In genomic region chr3:25678581-25678980, GRCh38 we compare ENCODE assay signal across 16 cellular contexts. TPM values are rescaled to one million over a fixed set of nuclear protein-coding genes. Genes with fewer than 3 reads are reported as not detected.
A peak's percentile ranks its signal among the peaks of the same experiment; 100 is the strongest.
DNase-seq lines count a peak whose midpoint lies in the region; ATAC-seq and TF ChIP-seq lines count a peak whose summit lies in the region.
"Had no signal": no experiment of that assay in that cellular context is flagged by ENCODE, and none has a peak within 500 bp of the region (broad histone marks: within the 10 kb centered on the region; RNA-seq: fewer than 3 reads in every experiment).

No MANE protein-coding gene starts in this region.

- DNase-seq in HCEC 1CT (peak; percentile 3), NCI-H69 (lab: John Stamatoyannopoulos, UW) (peak; percentile 39), dorsolateral prefrontal cortex (no peak), upper lobe of right lung (no peak)
- DNase-seq in activated CD8-positive, alpha-beta memory T cell treated with anti-CD3 and anti-CD28 coated beads, Interleukin-2, amount 50 U/mL, for 4 hours = no peak
- DNase-seq in activated CD8-positive, alpha-beta memory T cell treated with anti-CD3 and anti-CD28 coated beads, Interleukin-2, amount 10 ng/mL, durations not matched to agents 7 days and 5 days = no peak
- DNase-seq: Calu3, DMS79, GDM1, NCI-H1105 treated with DMSO at 0.1 percent for 48 hours, NCI-H1930, NCI-H2171 treated with DMSO at 0.1 percent for 48 hours, NCI-H524, SIG-M5 had no signal

- H3K4me1 Mint-ChIP-seq in activated CD8-positive, alpha-beta memory T cell treated with anti-CD3 and anti-CD28 coated beads, Interleukin-2, amount 10 ng/mL, durations not matched to agents 7 days and 5 days = no peaks in the 10 kb centered on the region

- H3K4me3 Mint-ChIP-seq in activated CD8-positive, alpha-beta memory T cell treated with anti-CD3 and anti-CD28 coated beads, Interleukin-2, amount 10 ng/mL, durations not matched to agents 7 days and 5 days = no peak overlapping the region

- H2AFZ ChIP-seq in neural cell (ENCODE audit: low read depth, low read length) = no peak overlapping the region

- no peak for TF ChIP-seq CTCF in dorsolateral prefrontal cortex (IDR thresholded peaks at IDR 0.05 in 54 of 56, conservative IDR thresholded peaks at IDR 0.05 in 2 of 56; ENCODE audit: low read depth in 1 of 56, partially characterized antibody in 56 of 56)
- no peak for TF ChIP-seq CTCF in neural cell (IDR thresholded peaks at IDR 0.05; ENCODE audit: poor library complexity, severe bottlenecking)
- no peak for TF ChIP-seq CTCF in upper lobe of right lung (IDR thresholded peaks at IDR 0.05)

- H3K27ac ChIP-seq in dorsolateral prefrontal cortex (peak overlapping the region in 56 of 59 donors; percentile 28 to 91 (median 79)), neural cell (ENCODE audit: low read length) (no peak overlapping the region), upper lobe of right lung (no peak overlapping the region)

- ATAC-seq in upper lobe of right lung (no peak), GM21367 (IDR thresholded peaks at IDR 0.05; ENCODE audit: unreplicated experiment) (no peak)
- ATAC-seq in activated CD8-positive, alpha-beta memory T cell treated with anti-CD3 and anti-CD28 coated beads, Interleukin-2, amount 10 ng/mL, durations not matched to agents 7 days and 5 days = no peak

- no peaks in the 10 kb centered on the region for H3K9me3 ChIP-seq in neural cell (ENCODE audit: low read length)
- H3K9me3 ChIP-seq in upper lobe of right lung = no peaks in the 10 kb centered on the region

- H3K4me1 ChIP-seq in upper lobe of right lung = no peaks in the 10 kb centered on the region

- no peaks in the 10 kb centered on the region for H3K79me2 ChIP-seq in neural cell (replicated peaks; ENCODE audit: insufficient read depth, low read length)

- no peak for TF ChIP-seq EP300 in neural cell (conservative IDR thresholded peaks at IDR 0.05; ENCODE audit: poor library complexity, severe bottlenecking)

- peaks cover 6% of the 10 kb centered on the region for H3K27me3 Mint-ChIP-seq in activated CD8-positive, alpha-beta memory T cell treated with anti-CD3 and anti-CD28 coated beads, Interleukin-2, amount 10 ng/mL, durations not matched to agents 7 days and 5 days

- no peaks in the 10 kb centered on the region for H3K9me3 Mint-ChIP-seq in activated CD8-positive, alpha-beta memory T cell treated with anti-CD3 and anti-CD28 coated beads, Interleukin-2, amount 10 ng/mL, durations not matched to agents 7 days and 5 days (ENCODE audit: low read depth)

- H3K36me3 Mint-ChIP-seq in activated CD8-positive, alpha-beta memory T cell treated with anti-CD3 and anti-CD28 coated beads, Interleukin-2, amount 10 ng/mL, durations not matched to agents 7 days and 5 days = no peaks in the 10 kb centered on the region

- TF ChIP-seq RAD21 in neural cell (conservative IDR thresholded peaks at IDR 0.05) = no peak

- H3K4me2 ChIP-seq in neural cell (ENCODE audit: low read length) = no peak overlapping the region

- peak overlapping the region in 34 of 59 donors; percentile 3 to 59 (median 32) for H3K4me3 ChIP-seq in dorsolateral prefrontal cortex
- H3K4me3 ChIP-seq in neural cell (ENCODE audit: low read length) = no peak overlapping the region
- H3K4me3 ChIP-seq in upper lobe of right lung = no peak overlapping the region

- CTCF ChIA-PET in activated CD8-positive, alpha-beta memory T cell treated with anti-CD3 and anti-CD28 coated beads, Interleukin-2, amount 10 ng/mL, durations not matched to agents 7 days and 5 days (lab: Charles Lee) = no interaction called here

- H3K27ac Mint-ChIP-seq in activated CD8-positive, alpha-beta memory T cell treated with anti-CD3 and anti-CD28 coated beads, Interleukin-2, amount 10 ng/mL, durations not matched to agents 7 days and 5 days = no peak overlapping the region

- intact Hi-C loops in dorsolateral prefrontal cortex (cut with DNase I) = loop anchor here in 1 of 2 donors (2.0 kb wide), 1 partner anchor 14 kb away; the partner anchor contains the start of gene TOP2B
- intact Hi-C loops in upper lobe of right lung (cut with DNase I) = no loop called here

- H3F3A ChIP-seq in neural cell (ENCODE audit: insufficient read depth, low read length, poor library complexity, severe bottlenecking) = no peaks in the 10 kb centered on the region

- H3K36me3 ChIP-seq in neural cell (ENCODE audit: insufficient read depth, low read length) (no peaks in the 10 kb centered on the region), upper lobe of right lung (no peaks in the 10 kb centered on the region)

- H3K9me2 ChIP-seq in neural cell (ENCODE audit: insufficient read depth, low read length) = no peaks in the 10 kb centered on the region

- no peak overlapping the region for H3K9ac ChIP-seq in neural cell (ENCODE audit: low read length)

- no peaks in the 10 kb centered on the region for H4K20me1 ChIP-seq in neural cell (ENCODE audit: insufficient read depth)

- peaks cover 0 to 3% (median 0%) of the 10 kb centered on the region in 45 donors for H3K27me3 ChIP-seq in dorsolateral prefrontal cortex
- no peaks in the 10 kb centered on the region for H3K27me3 ChIP-seq in neural cell (ENCODE audit: insufficient read depth, low read depth, low read length)
- H3K27me3 ChIP-seq in upper lobe of right lung = no peaks in the 10 kb centered on the region

TF ChIP-seq in neural cell, 6 proteins besides CTCF, POLR2A, EP300 and RAD21:
- TF ChIP-seq EZH2 (IDR thresholded peaks at IDR 0.05; ENCODE audit: borderline replicate concordance, insufficient read depth, low read length, poor library complexity, severe bottlenecking) (no peak), POLR2AphosphoS5 (IDR thresholded peaks at IDR 0.05) (peak; percentile 30)

RNA-seq across cellular contexts. Expression of gene TOP2B, which starts 13.9 kb away (rescaled TPM):
- total RNA-seq in dorsolateral prefrontal cortex (100 to 1,000 TPM in 113 of 120 experiments, 10 to 100 TPM in 7; 80.7 to 162 (median 127) TPM), upper lobe of right lung (83.4 TPM)
- polyA plus RNA-seq in neural cell = 373 and 440 TPM in 2 replicates
- polyA minus RNA-seq in neural cell = 533 and 632 TPM in 2 replicates
- 100 to 1,000 TPM; 107 to 128 TPM for total RNA-seq in activated CD8-positive, alpha-beta memory T cell treated with anti-CD3 and anti-CD28 coated beads, Interleukin-2, amount 10 ng/mL, durations not matched to agents 7 days and 5 days

Comparison
In these comparisons a context has a peak if more than half of its experiments do, and no peak if none do; other contexts are left out.
1. DNase-seq: peak in HCEC 1CT (single experiment) and NCI-H69 (single experiment); none in dorsolateral prefrontal cortex (0 of 10), upper lobe of right lung (single experiment), activated CD8-positive, alpha-beta memory T cell treated with anti-CD3 and anti-CD28 coated beads, Interleukin-2, amount 50 U/mL, for 4 hours (single experiment) and activated CD8-positive, alpha-beta memory T cell treated with anti-CD3 and anti-CD28 coated beads, Interleukin-2, amount 10 ng/mL, durations not matched to agents 7 days and 5 days (single experiment).
2. H3K27ac ChIP-seq: peak in dorsolateral prefrontal cortex (56 of 59); none in neural cell (single experiment) and upper lobe of right lung (single experiment).
3. H3K4me3 ChIP-seq: peak in dorsolateral prefrontal cortex (34 of 59); none in neural cell (single experiment) and upper lobe of right lung (single experiment).